29 cellular contexts compared by ENCODE assay signal in genomic region chr19:49933643-49934042, GRCh38. TPM values are rescaled to one million over a fixed set of nuclear protein-coding genes. Genes with fewer than 3 reads are reported as not detected.
DNase-seq lines count a peak whose midpoint lies in the region; ATAC-seq, FAIRE-seq and TF ChIP-seq lines count a peak whose summit lies in the region.
"Had no signal": no experiment of that assay in that cellular context is flagged by ENCODE, and none has a peak within 500 bp of the region (broad histone marks: within the 10 kb centered on the region; RNA-seq: fewer than 3 reads in every experiment).

No MANE protein-coding gene starts in this region.

- H3K27ac Mint-ChIP-seq in activated CD4-positive, alpha-beta T cell treated with anti-CD3 and anti-CD28 coated beads, Interleukin-2, amount 10 ng/mL, durations not matched to agents 7 days and 5 days = peak overlapping the region; percentile 10
- H3K27ac Mint-ChIP-seq in central memory CD8-positive, alpha-beta T cell (ENCODE audit: low read depth) = no peak overlapping the region
- peak overlapping the region; percentile 77 for H3K27ac Mint-ChIP-seq in nephron progenitor cell
- H3K27ac Mint-ChIP-seq: B cell had no signal

- WGBS in lower leg skin, 2 donors = 90 to 97% methylated on average over 8 of the region's 8 CpGs

- intact Hi-C loops in lower leg skin (cut with DNase I; ENCODE audit: low total_unique reads) = no loop called here

- TF ChIP-seq CTCF in nephron progenitor cell (IDR thresholded peaks at IDR 0.05) (no peak), lower leg skin (IDR thresholded peaks at IDR 0.05) (no peak)

- peak overlapping the region; percentile 20 for H3K4me3 Mint-ChIP-seq in activated CD4-positive, alpha-beta T cell treated with anti-CD3 and anti-CD28 coated beads, Interleukin-2, amount 10 ng/mL, durations not matched to agents 7 days and 5 days
- peak overlapping the region; percentile 58 for H3K4me3 Mint-ChIP-seq in central memory CD8-positive, alpha-beta T cell
- no peak overlapping the region for H3K4me3 Mint-ChIP-seq in nephron progenitor cell
- H3K4me3 Mint-ChIP-seq: B cell had no signal

- POLR2A ChIA-PET in activated CD4-positive, alpha-beta T cell treated with anti-CD3 and anti-CD28 coated beads, Interleukin-2, amount 10 ng/mL, durations not matched to agents 7 days and 5 days (lab: Charles Lee) = no interaction called here

- peaks cover 22% of the 10 kb centered on the region for H3K36me3 Mint-ChIP-seq in activated CD4-positive, alpha-beta T cell treated with anti-CD3 and anti-CD28 coated beads, Interleukin-2, amount 10 ng/mL, durations not matched to agents 7 days and 5 days (ENCODE audit: low read depth)
- H3K36me3 Mint-ChIP-seq in central memory CD8-positive, alpha-beta T cell (ENCODE audit: insufficient read depth) = peaks cover 22% of the 10 kb centered on the region
- H3K36me3 Mint-ChIP-seq in nephron progenitor cell (ENCODE audit: low read depth) = peaks cover 32% of the 10 kb centered on the region

- no peak for ATAC-seq in central memory CD8-positive, alpha-beta T cell (replicated peaks; ENCODE audit: extremely low read depth, poor library complexity, severe bottlenecking)
- ATAC-seq in GM21390 (IDR thresholded peaks at IDR 0.05; ENCODE audit: unreplicated experiment) = no peak
- ATAC-seq: activated CD8-positive, alpha-beta T cell treated with anti-CD3 and anti-CD28 coated beads, Interleukin-2, amount 10 ng/mL, durations not matched to agents 7 days and 5 days; upper lobe of right lung had no signal

- H3K4me1 Mint-ChIP-seq in activated CD4-positive, alpha-beta T cell treated with anti-CD3 and anti-CD28 coated beads, Interleukin-2, amount 10 ng/mL, durations not matched to agents 7 days and 5 days = peaks cover 39% of the 10 kb centered on the region
- H3K4me1 Mint-ChIP-seq in central memory CD8-positive, alpha-beta T cell = peaks cover 48% of the 10 kb centered on the region
- peaks cover 15% of the 10 kb centered on the region for H3K4me1 Mint-ChIP-seq in nephron progenitor cell

- FAIRE-seq in GM12892 (lab: Jason Lieb, UNC) = no peak
- FAIRE-seq: A204.1, islet of Langerhans, RCC 7860 had no signal

- CTCF ChIA-PET in activated CD4-positive, alpha-beta T cell treated with anti-CD3 and anti-CD28 coated beads, Interleukin-2, amount 10 ng/mL, durations not matched to agents 7 days and 5 days (lab: Charles Lee) = no interaction called here

- H3K9me3 Mint-ChIP-seq in activated CD4-positive, alpha-beta T cell treated with anti-CD3 and anti-CD28 coated beads, Interleukin-2, amount 10 ng/mL, durations not matched to agents 7 days and 5 days = no peaks in the 10 kb centered on the region
- no peaks in the 10 kb centered on the region for H3K9me3 Mint-ChIP-seq in central memory CD8-positive, alpha-beta T cell
- H3K9me3 Mint-ChIP-seq in nephron progenitor cell = peaks cover 3% of the 10 kb centered on the region

- H3K27me3 Mint-ChIP-seq in activated CD4-positive, alpha-beta T cell treated with anti-CD3 and anti-CD28 coated beads, Interleukin-2, amount 10 ng/mL, durations not matched to agents 7 days and 5 days = peaks cover 6% of the 10 kb centered on the region
- H3K27me3 Mint-ChIP-seq in central memory CD8-positive, alpha-beta T cell = no peaks in the 10 kb centered on the region
- H3K27me3 Mint-ChIP-seq in nephron progenitor cell (ENCODE audit: low read depth, poor library complexity) = peaks cover 26% of the 10 kb centered on the region
- H3K27me3 Mint-ChIP-seq: activated naive CD8-positive, alpha-beta T cell; B cell had no signal

- DNase-seq in activated CD4-positive, alpha-beta T cell treated with anti-CD3 and anti-CD28 coated beads, Interleukin-2, amount 10 ng/mL, durations not matched to agents 7 days and 5 days = no peak
- no peak for DNase-seq in activated CD4-positive, alpha-beta T cell treated with anti-CD3 and anti-CD28 coated beads, Interleukin-2, amount 50 U/mL, for 1 hour
- DNase-seq in GM12892 (ENCODE audit: insufficient read length) = no peak
- no peak for DNase-seq in central memory CD8-positive, alpha-beta T cell (ENCODE audit: low spot score in 2 of 2)
- DNase-seq in nephron progenitor cell = no peak
- DNase-seq in lower leg skin (ENCODE audit: low spot score in 2 of 2) = no peak
- no peak for DNase-seq in NCI-H1436 (lab: John Stamatoyannopoulos, UW)
- DNase-seq: activated CD8-positive, alpha-beta T cell treated with anti-CD3 and anti-CD28 coated beads, Interleukin-2, amount 10 ng/mL, durations not matched to agents 7 days and 5 days; effector CD4-positive, alpha-beta T cell; foreskin melanocyte; H7; hypothalamus; IMR-90; MG63; NCI-H1417; NCI-H2107; NCI-H510A treated with DMSO at 0.1 percent for 48 hours; ovary; T-helper 9 cell; upper lobe of right lung had no signal

- no peak overlapping the region for H3K4me3 ChIP-seq in lower leg skin (ENCODE audit: low read depth, poor library complexity, severe bottlenecking)
- H3K4me3 ChIP-seq: lung, MG63, ovary, right atrium auricular region, upper lobe of right lung had no signal

- TF ChIP-seq POLR2A in GM12892 (IDR thresholded peaks at IDR 0.05; ENCODE audit: low read depth, low read length) (peak; percentile 87), lower leg skin (IDR thresholded peaks at IDR 0.05) (no peak)

RNA-seq across cellular contexts. Expression of gene NUP62, which starts 4.3 kb away (rescaled TPM):
- 100 to 1,000 TPM; 111 to 127 TPM for total RNA-seq in activated CD4-positive, alpha-beta T cell treated with anti-CD3 and anti-CD28 coated beads, Interleukin-2, amount 10 ng/mL, durations not matched to agents 7 days and 5 days
- 40.0 TPM for polyA plus RNA-seq in GM12892 (2012; ENCODE audit: missing spikeins)
- 10 to 100 TPM; 36.4 to 45.5 (median 41.1) TPM for total RNA-seq in lower leg skin

RNA-seq across cellular contexts. Expression of gene ATF5, which starts 4.6 kb away (rescaled TPM):
- total RNA-seq in activated CD4-positive, alpha-beta T cell treated with anti-CD3 and anti-CD28 coated beads, Interleukin-2, amount 10 ng/mL, durations not matched to agents 7 days and 5 days = 10 to 100 TPM; 10.5 to 12.1 TPM
- 175 TPM for polyA plus RNA-seq in GM12892 (2012; ENCODE audit: missing spikeins)
- 1 to 10 TPM; 5.0 to 10.0 (median 6.8) TPM for total RNA-seq in lower leg skin

RNA-seq across cellular contexts. Expression of gene SIGLEC11, which starts 27.3 kb away (rescaled TPM):
- total RNA-seq in activated CD4-positive, alpha-beta T cell treated with anti-CD3 and anti-CD28 coated beads, Interleukin-2, amount 10 ng/mL, durations not matched to agents 7 days and 5 days = not detected
- not detected for polyA plus RNA-seq in GM12892 (2012; ENCODE audit: missing spikeins)
- under 1 TPM in 2 of 4 donors, not detected in 2; 0.13 to 0.63 TPM for total RNA-seq in lower leg skin
- total RNA-seq: activated CD8-positive, alpha-beta T cell treated with anti-CD3 and anti-CD28 coated beads, Interleukin-2, amount 10 ng/mL, durations not matched to agents 7 days and 5 days; B cell; Daoy; H7; IMR-90 had no signal
- polyA plus RNA-seq: IMR-90 had no signal

RNA-seq across cellular contexts. Expression of gene IL4I1, which starts 37.0 kb away (rescaled TPM):
- 1 to 10 TPM; 3.7 to 4.2 TPM for total RNA-seq in activated CD4-positive, alpha-beta T cell treated with anti-CD3 and anti-CD28 coated beads, Interleukin-2, amount 10 ng/mL, durations not matched to agents 7 days and 5 days
- polyA plus RNA-seq in GM12892 (2012; ENCODE audit: missing spikeins) = 75.8 TPM
- under 1 TPM in 1 of 4 donors, not detected in 3; 0.42 TPM for total RNA-seq in lower leg skin

RNA-seq across cellular contexts. Expression of gene TBC1D17, which starts 56.1 kb away (rescaled TPM):
- 10 to 100 TPM; 33.2 to 33.8 TPM for total RNA-seq in activated CD4-positive, alpha-beta T cell treated with anti-CD3 and anti-CD28 coated beads, Interleukin-2, amount 10 ng/mL, durations not matched to agents 7 days and 5 days
- 31.9 TPM for polyA plus RNA-seq in GM12892 (2012; ENCODE audit: missing spikeins)
- 10 to 100 TPM; 56.4 to 93.4 (median 59.8) TPM for total RNA-seq in lower leg skin
